Comparison of ENCODE assay signal across 1 cellular context in genomic region chr22:32541481-32541880, GRCh38.
TF ChIP-seq lines count a peak whose summit lies in the region.

No MANE protein-coding gene starts in this region.

TF ChIP-seq in SK-N-SH, 30 proteins besides CTCF, POLR2A, EP300 and RAD21 (continued from another document):
- TF ChIP-seq, protein P1, sequence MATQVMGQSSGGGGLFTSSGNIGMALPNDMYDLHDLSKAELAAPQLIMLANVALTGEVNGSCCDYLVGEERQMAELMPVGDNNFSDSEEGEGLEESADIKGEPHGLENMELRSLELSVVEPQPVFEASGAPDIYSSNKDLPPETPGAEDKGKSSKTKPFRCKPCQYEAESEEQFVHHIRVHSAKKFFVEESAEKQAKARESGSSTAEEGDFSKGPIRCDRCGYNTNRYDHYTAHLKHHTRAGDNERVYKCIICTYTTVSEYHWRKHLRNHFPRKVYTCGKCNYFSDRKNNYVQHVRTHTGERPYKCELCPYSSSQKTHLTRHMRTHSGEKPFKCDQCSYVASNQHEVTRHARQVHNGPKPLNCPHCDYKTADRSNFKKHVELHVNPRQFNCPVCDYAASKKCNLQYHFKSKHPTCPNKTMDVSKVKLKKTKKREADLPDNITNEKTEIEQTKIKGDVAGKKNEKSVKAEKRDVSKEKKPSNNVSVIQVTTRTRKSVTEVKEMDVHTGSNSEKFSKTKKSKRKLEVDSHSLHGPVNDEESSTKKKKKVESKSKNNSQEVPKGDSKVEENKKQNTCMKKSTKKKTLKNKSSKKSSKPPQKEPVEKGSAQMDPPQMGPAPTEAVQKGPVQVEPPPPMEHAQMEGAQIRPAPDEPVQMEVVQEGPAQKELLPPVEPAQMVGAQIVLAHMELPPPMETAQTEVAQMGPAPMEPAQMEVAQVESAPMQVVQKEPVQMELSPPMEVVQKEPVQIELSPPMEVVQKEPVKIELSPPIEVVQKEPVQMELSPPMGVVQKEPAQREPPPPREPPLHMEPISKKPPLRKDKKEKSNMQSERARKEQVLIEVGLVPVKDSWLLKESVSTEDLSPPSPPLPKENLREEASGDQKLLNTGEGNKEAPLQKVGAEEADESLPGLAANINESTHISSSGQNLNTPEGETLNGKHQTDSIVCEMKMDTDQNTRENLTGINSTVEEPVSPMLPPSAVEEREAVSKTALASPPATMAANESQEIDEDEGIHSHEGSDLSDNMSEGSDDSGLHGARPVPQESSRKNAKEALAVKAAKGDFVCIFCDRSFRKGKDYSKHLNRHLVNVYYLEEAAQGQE (IDR thresholded peaks at IDR 0.05; ENCODE audit: low read depth, low read length): no peak
- TF ChIP-seq TEAD4 (IDR thresholded peaks at IDR 0.05; ENCODE audit: borderline replicate concordance, insufficient read depth): no peak
- TF ChIP-seq MEF2A (IDR thresholded peaks at IDR 0.05; ENCODE audit: borderline replicate concordance, low read depth): no peak
- TF ChIP-seq, protein P2, sequence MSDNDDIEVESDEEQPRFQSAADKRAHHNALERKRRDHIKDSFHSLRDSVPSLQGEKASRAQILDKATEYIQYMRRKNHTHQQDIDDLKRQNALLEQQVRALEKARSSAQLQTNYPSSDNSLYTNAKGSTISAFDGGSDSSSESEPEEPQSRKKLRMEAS (IDR thresholded peaks at IDR 0.05; ENCODE audit: low read depth): no peak
- TF ChIP-seq, protein P3, sequence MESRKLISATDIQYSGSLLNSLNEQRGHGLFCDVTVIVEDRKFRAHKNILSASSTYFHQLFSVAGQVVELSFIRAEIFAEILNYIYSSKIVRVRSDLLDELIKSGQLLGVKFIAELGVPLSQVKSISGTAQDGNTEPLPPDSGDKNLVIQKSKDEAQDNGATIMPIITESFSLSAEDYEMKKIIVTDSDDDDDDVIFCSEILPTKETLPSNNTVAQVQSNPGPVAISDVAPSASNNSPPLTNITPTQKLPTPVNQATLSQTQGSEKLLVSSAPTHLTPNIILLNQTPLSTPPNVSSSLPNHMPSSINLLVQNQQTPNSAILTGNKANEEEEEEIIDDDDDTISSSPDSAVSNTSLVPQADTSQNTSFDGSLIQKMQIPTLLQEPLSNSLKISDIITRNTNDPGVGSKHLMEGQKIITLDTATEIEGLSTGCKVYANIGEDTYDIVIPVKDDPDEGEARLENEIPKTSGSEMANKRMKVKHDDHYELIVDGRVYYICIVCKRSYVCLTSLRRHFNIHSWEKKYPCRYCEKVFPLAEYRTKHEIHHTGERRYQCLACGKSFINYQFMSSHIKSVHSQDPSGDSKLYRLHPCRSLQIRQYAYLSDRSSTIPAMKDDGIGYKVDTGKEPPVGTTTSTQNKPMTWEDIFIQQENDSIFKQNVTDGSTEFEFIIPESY (IDR thresholded peaks at IDR 0.05; ENCODE audit: borderline replicate concordance, low read depth): no peak
- no peak for TF ChIP-seq RXRA (IDR thresholded peaks at IDR 0.05; ENCODE audit: borderline replicate concordance, low read depth)
- no peak for TF ChIP-seq NFIC (IDR thresholded peaks at IDR 0.05; ENCODE audit: borderline replicate concordance)
- TF ChIP-seq GABPA (IDR thresholded peaks at IDR 0.05; ENCODE audit: low read depth): no peak
- TF ChIP-seq FOSL2 (IDR thresholded peaks at IDR 0.05; ENCODE audit: borderline replicate concordance, low read depth): no peak
- TF ChIP-seq JUND (IDR thresholded peaks at IDR 0.05): no peak
TF ChIP-seq in SK-N-SH: peak in this region for 0.
